Comparison of ENCODE assay signal across 26 cellular contexts in the genomic region with DNA sequence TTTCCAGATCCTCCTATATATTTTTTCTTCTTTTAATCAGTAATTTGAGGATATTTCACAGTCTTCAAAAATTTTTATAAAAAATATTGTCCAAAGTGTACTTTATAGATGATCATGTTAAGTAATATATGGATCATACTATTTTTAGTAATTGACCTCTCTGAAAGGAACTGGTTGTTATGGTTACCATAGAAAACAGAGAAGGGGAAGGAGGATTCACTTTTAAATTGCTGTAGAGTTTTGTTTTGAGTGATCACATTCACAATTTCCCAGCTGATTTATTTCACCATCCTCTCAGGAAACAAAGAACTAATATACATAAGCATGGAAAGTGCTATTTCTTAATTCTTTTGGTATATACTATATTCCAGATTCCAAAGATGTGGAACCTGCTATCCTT.
"Had no signal": no experiment of that assay in that cellular context is flagged by ENCODE, and none has a peak within 500 bp of the region (broad histone marks: within the 10 kb centered on the region; RNA-seq: fewer than 3 reads in every experiment).

No MANE protein-coding gene starts in this region.

- H3K27ac ChIP-seq: ascending aorta, body of pancreas had no signal

- H3K36me3 Mint-ChIP-seq: activated naive CD4-positive, alpha-beta T cell treated with anti-CD3 and anti-CD28 coated beads, Interleukin-2, amount 50 U/mL, for 24 hours had no signal

- H3K27me3 ChIP-seq: ascending aorta, body of pancreas had no signal

- H3K4me3 Mint-ChIP-seq: activated CD8-positive, alpha-beta T cell treated with anti-CD3 and anti-CD28 coated beads, Interleukin-2, amount 10 ng/mL, durations not matched to agents 7 days and 5 days; activated naive CD4-positive, alpha-beta T cell treated with anti-CD3 and anti-CD28 coated beads, Interleukin-2, amount 50 U/mL, for 24 hours; activated naive CD8-positive, alpha-beta T cell treated with anti-CD3 and anti-CD28 coated beads, Interleukin-2, amount 50 U/mL, for 24 hours; T-helper 1 cell treated with Interleukin-12 subunit alpha and Interleukin-12 subunit beta and Interleukin-4 antibody, amounts not matched to agents 30 μg/mL and 1 μg/mL, for 36 hours; WTC11 had no signal

- H3K9me3 ChIP-seq: ascending aorta, body of pancreas had no signal

- ATAC-seq: activated CD8-positive, alpha-beta T cell treated with anti-CD3 and anti-CD28 coated beads, Interleukin-2, amount 10 ng/mL, durations not matched to agents 7 days and 5 days; activated naive CD8-positive, alpha-beta T cell treated with anti-CD3 and anti-CD28 coated beads, Interleukin-2, amount 50 U/mL, for 24 hours; body of pancreas; PC-3; WTC11 had no signal

- H3K9me3 Mint-ChIP-seq: activated naive CD4-positive, alpha-beta T cell treated with anti-CD3 and anti-CD28 coated beads, Interleukin-2, amount 50 U/mL, for 24 hours; T-helper 1 cell treated with Interleukin-12 subunit alpha and Interleukin-12 subunit beta and Interleukin-4 antibody, amounts not matched to agents 30 μg/mL and 1 μg/mL, for 36 hours had no signal

- H3K4me1 Mint-ChIP-seq: activated naive CD4-positive, alpha-beta T cell treated with anti-CD3 and anti-CD28 coated beads, Interleukin-2, amount 50 U/mL, for 24 hours; activated naive CD8-positive, alpha-beta T cell treated with anti-CD3 and anti-CD28 coated beads, Interleukin-2, amount 50 U/mL, for 24 hours had no signal

- H3K4me3 ChIP-seq: ascending aorta, body of pancreas had no signal

- H3K36me3 ChIP-seq: ascending aorta had no signal

- H3K27ac Mint-ChIP-seq: activated CD8-positive, alpha-beta T cell treated with anti-CD3 and anti-CD28 coated beads, Interleukin-2, amount 10 ng/mL, durations not matched to agents 7 days and 5 days; activated naive CD4-positive, alpha-beta T cell treated with anti-CD3 and anti-CD28 coated beads, Interleukin-2, amount 50 U/mL, for 24 hours; activated naive CD8-positive, alpha-beta T cell treated with anti-CD3 and anti-CD28 coated beads, Interleukin-2, amount 50 U/mL, for 24 hours; T-helper 1 cell treated with Interleukin-12 subunit alpha and Interleukin-12 subunit beta and Interleukin-4 antibody, amounts not matched to agents 30 μg/mL and 1 μg/mL, for 36 hours; WTC11 had no signal

- H3K4me1 ChIP-seq: ascending aorta had no signal

- DNase-seq: activated CD4-positive, alpha-beta T cell treated with anti-CD3 and anti-CD28 coated beads for 48 hours; activated CD4-positive, alpha-beta T cell treated with anti-CD3 and anti-CD28 coated beads, Interleukin-2, amount 50 U/mL, for 4 hours; activated CD4-positive, CD25-positive, alpha-beta regulatory T cell treated with anti-CD3 and anti-CD28 coated beads, Interleukin-2, amount 50 U/mL, for 72 hours; activated CD8-positive, alpha-beta memory T cell treated with anti-CD3 and anti-CD28 coated beads, Interleukin-2, amount 50 U/mL, for 48 hours; activated CD8-positive, alpha-beta T cell treated with anti-CD3 and anti-CD28 coated beads, Interleukin-2, amount 10 ng/mL, durations not matched to agents 7 days and 5 days; activated effector memory CD4-positive, alpha-beta T cell treated with Interleukin-2 at 50 U/mL for 16 hours; activated naive CD4-positive, alpha-beta T cell; activated naive CD8-positive, alpha-beta T cell treated with anti-CD3 and anti-CD28 coated beads, Interleukin-2, amount 50 U/mL, for 24 hours; activated T-cell treated with anti-CD3 and anti-CD28 coated beads, Interleukin-2, amount 50 U/mL, for 1 hour; amniotic stem cell; body of pancreas; central memory CD4-positive, alpha-beta T cell; Karpas-422; NCI-H1105; NCI-H1436; NCI-H1694 treated with DMSO at 0.1 percent for 48 hours; NCI-H2029 treated with DMSO at 0.1 percent for 48 hours; NCI-H446; NCI-H524; PC-3; SHP77 treated with DMSO at 0.1 percent for 48 hours had no signal

- FAIRE-seq: bronchial epithelial cell had no signal
